ENCODE assay signal across 8 cellular contexts in genomic region chr4:108830509-108831244, GRCh38.
DNase-seq lines count a peak whose midpoint lies in the region; ATAC-seq and TF ChIP-seq lines count a peak whose summit lies in the region.

No MANE protein-coding gene starts in this region.

- no peak overlapping the region for H3K4me3 Mint-ChIP-seq in chondrocyte (ENCODE audit: unreplicated experiment)

- intact Hi-C loops in left cardiac atrium (cut with DNase I), result no loop called here

- peak; percentile 49 for DNase-seq in DMS79 treated with DMSO at 0.1 percent for 48 hours (lab: John Stamatoyannopoulos, UW)
- DNase-seq in NCI-H2171 treated with DMSO at 0.1 percent for 48 hours (lab: John Stamatoyannopoulos, UW), result peak; percentile 82
- DNase-seq in left cardiac atrium, result peak; percentile 76
- no peak for DNase-seq in chondrocyte (ENCODE audit: low spot score)
- no peak for DNase-seq in NCI-H526 (lab: John Stamatoyannopoulos, UW)
- no peak for DNase-seq in retina
- no peak for DNase-seq in NCI-H226

- peak; percentile 42 for ATAC-seq in GM21717 (IDR thresholded peaks at IDR 0.05; ENCODE audit: unreplicated experiment)
- peak; percentile 73 to 85 for ATAC-seq in left cardiac atrium

- H3K9me3 Mint-ChIP-seq in chondrocyte (ENCODE audit: low read depth), result no peaks in the 10 kb centered on the region

- H3K36me3 Mint-ChIP-seq in chondrocyte (ENCODE audit: low read depth), result no peaks in the 10 kb centered on the region

- no peak for TF ChIP-seq CTCF in chondrocyte (IDR thresholded peaks at IDR 0.05)

- peaks cover 31% of the 10 kb centered on the region for H3K4me1 Mint-ChIP-seq in chondrocyte (ENCODE audit: low read depth)

- H3K27me3 Mint-ChIP-seq in chondrocyte (ENCODE audit: low read depth), result no peaks in the 10 kb centered on the region

- H3K27ac Mint-ChIP-seq in chondrocyte (ENCODE audit: unreplicated experiment), result no peak overlapping the region

Comparison
In these comparisons a context has a peak if more than half of its experiments do, and no peak if none do; other contexts are left out.
1. DNase-seq: peak in DMS79 treated with DMSO at 0.1 percent for 48 hours (single experiment), NCI-H2171 treated with DMSO at 0.1 percent for 48 hours (single experiment) and left cardiac atrium (single experiment); none in chondrocyte (single experiment), NCI-H526 (0 of 2), retina (single experiment) and NCI-H226 (single experiment).